In the genomic region with DNA sequence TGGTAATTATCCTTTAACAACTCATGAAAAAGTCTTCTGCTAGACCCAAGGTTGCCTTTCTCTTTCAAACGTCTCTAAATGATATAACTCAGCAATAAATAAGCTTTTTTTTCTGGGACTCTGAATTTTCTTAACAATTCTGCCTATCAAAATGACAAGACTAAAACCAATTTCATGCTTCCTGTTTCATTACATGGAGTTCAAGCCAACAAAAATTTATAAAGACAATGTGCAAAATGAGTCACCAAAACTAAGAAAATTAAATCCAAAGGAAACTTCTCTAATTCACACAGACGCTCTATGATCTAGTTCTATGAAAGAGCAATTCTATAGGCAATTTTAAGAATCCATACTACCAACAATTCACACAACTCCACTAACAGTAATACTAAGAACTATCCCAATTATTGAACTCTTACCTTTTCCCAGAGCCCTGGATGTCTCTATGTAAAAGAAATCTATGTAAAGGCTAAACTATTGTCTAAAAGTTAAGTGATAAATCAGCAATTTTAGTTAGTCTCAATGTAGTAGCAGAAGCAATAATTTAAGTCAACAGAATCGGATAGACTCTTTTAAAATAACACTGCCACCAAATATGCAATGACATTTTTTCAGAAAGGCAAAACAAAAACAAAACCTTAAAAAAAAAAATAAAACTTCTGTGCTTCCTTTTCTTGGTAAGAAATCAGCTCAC, we compare ENCODE assay signal across 1 cellular context.
TF ChIP-seq lines count a peak whose summit lies in the region.

No MANE protein-coding gene starts in this region.

TF ChIP-seq in GM12878, 131 proteins besides CTCF, POLR2A, EP300 and RAD21:
- TF ChIP-seq ATF7 (IDR thresholded peaks at IDR 0.05; ENCODE audit: low read depth): no peak
- TF ChIP-seq, protein P1, sequence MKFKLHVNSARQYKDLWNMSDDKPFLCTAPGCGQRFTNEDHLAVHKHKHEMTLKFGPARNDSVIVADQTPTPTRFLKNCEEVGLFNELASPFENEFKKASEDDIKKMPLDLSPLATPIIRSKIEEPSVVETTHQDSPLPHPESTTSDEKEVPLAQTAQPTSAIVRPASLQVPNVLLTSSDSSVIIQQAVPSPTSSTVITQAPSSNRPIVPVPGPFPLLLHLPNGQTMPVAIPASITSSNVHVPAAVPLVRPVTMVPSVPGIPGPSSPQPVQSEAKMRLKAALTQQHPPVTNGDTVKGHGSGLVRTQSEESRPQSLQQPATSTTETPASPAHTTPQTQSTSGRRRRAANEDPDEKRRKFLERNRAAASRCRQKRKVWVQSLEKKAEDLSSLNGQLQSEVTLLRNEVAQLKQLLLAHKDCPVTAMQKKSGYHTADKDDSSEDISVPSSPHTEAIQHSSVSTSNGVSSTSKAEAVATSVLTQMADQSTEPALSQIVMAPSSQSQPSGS (IDR thresholded peaks at IDR 0.05; ENCODE audit: low read length): no peak
- TF ChIP-seq STAT3 (IDR thresholded peaks at IDR 0.05; ENCODE audit: low read depth, low read length): no peak
- 0 out of 2 replicates have a peak, but pooled peaks have one; percentile 23 for TF ChIP-seq ZNF384 (IDR thresholded peaks at IDR 0.05; ENCODE audit: borderline replicate concordance, low read depth, low read length)
